Comparison of ENCODE assay signal across 15 cellular contexts in genomic region chr17:12548558-12548957, GRCh38.
DNase-seq lines count a peak whose midpoint lies in the region; TF ChIP-seq lines count a peak whose summit lies in the region.
"Had no signal": no experiment of that assay in that cellular context is flagged by ENCODE, and none has a peak within 500 bp of the region (broad histone marks: within the 10 kb centered on the region; RNA-seq: fewer than 3 reads in every experiment).

No MANE protein-coding gene starts in this region.

- intact Hi-C loops in ascending aorta (cut with DNase I), result loop anchor here (2.0 kb wide), 1 partner anchor 292 kb away; no protein-coding TSS in a partner anchor

- H3K27me3 ChIP-seq in ascending aorta, result no peaks in the 10 kb centered on the region
- H3K27me3 ChIP-seq in osteoblast (ENCODE audit: insufficient read depth, low read length), result no peaks in the 10 kb centered on the region
- H3K27me3 ChIP-seq in stomach smooth muscle (ENCODE audit: control insufficient read depth in 1 of 2, insufficient read depth in 2 of 2, low read length in 2 of 2), result no peaks in the 10 kb centered on the region

- no peak overlapping the region for H3K9ac ChIP-seq in stomach smooth muscle (ENCODE audit: low read length in 2 of 2)

- no peak overlapping the region for H3K4me2 ChIP-seq in osteoblast (ENCODE audit: insufficient read depth, low read length)

- H3K36me3 ChIP-seq in ascending aorta (no peaks in the 10 kb centered on the region), osteoblast (ENCODE audit: insufficient read depth, low read length) (no peaks in the 10 kb centered on the region), stomach smooth muscle (ENCODE audit: control insufficient read depth in 2 of 2, insufficient read depth in 2 of 2, low read length in 2 of 2) (no peaks in the 10 kb centered on the region)

- H2AFZ ChIP-seq in osteoblast (ENCODE audit: low read length), result no peak overlapping the region

- no peaks in the 10 kb centered on the region for H4K20me1 ChIP-seq in osteoblast (ENCODE audit: insufficient read depth, low read length)

- H3K9me3 ChIP-seq in ascending aorta, result no peaks in the 10 kb centered on the region
- no peaks in the 10 kb centered on the region for H3K9me3 ChIP-seq in osteoblast (ENCODE audit: low read depth, low read length)
- H3K9me3 ChIP-seq in stomach smooth muscle (ENCODE audit: control insufficient read depth in 2 of 2, low read length in 2 of 2), result no peaks in the 10 kb centered on the region

- no peak for TF ChIP-seq CTCF in ascending aorta (IDR thresholded peaks at IDR 0.05)
- TF ChIP-seq CTCF in osteoblast (IDR thresholded peaks at IDR 0.05; ENCODE audit: extremely low read depth, low read depth, low read length), result no peak

- H3K79me2 ChIP-seq in osteoblast (ENCODE audit: insufficient read depth, low read length), result no peaks in the 10 kb centered on the region

- peaks cover 0 to 15% of the 10 kb centered on the region in 2 donors for H3K4me1 ChIP-seq in ascending aorta
- peaks cover 10% of the 10 kb centered on the region for H3K4me1 ChIP-seq in osteoblast (ENCODE audit: insufficient read depth, low read length)
- H3K4me1 ChIP-seq in stomach smooth muscle (ENCODE audit: control insufficient read depth, insufficient read depth, low read length), result peaks cover 9% of the 10 kb centered on the region

- H3K4me3 ChIP-seq in ascending aorta (no peak overlapping the region), osteoblast (ENCODE audit: insufficient read depth, low read length) (no peak overlapping the region), stomach smooth muscle (ENCODE audit: low read length in 2 of 2) (no peak overlapping the region)
- H3K4me3 ChIP-seq: K562 had no signal

- DNase-seq in EH (ENCODE audit: low read depth) (peak; percentile 68), ascending aorta (ENCODE audit: low spot score in 2 of 2) (no peak), osteoblast (ENCODE audit: insufficient read length, low spot score, missing footprints) (no peak)
- no peak for DNase-seq in stimulated activated naive CD4-positive, alpha-beta T cell treated with Interleukin-2 at 50 U/mL for 16 hours (lab: John Stamatoyannopoulos, UW)
- DNase-seq in activated CD8-positive, alpha-beta memory T cell treated with anti-CD3 and anti-CD28 coated beads for 24 hours, result no peak
- DNase-seq in effector CD8-positive, alpha-beta T cell (lab: John Stamatoyannopoulos, UW), result no peak
- DNase-seq: COR-L47, DMS153, NCI-H1092, NCI-H1694 treated with DMSO at 0.1 percent for 48 hours, NCI-H446, PC-3 had no signal

- peak overlapping the region; percentile 84 to 93 for H3K27ac ChIP-seq in ascending aorta
- peak overlapping the region; percentile 67 for H3K27ac ChIP-seq in osteoblast (ENCODE audit: low read depth, low read length)
- H3K27ac ChIP-seq in stomach smooth muscle (ENCODE audit: low read length), result peak overlapping the region; percentile 41
- H3K27ac ChIP-seq: HL-60 had no signal
